ENCODE assay signal across 8 cellular contexts in genomic region chr3:29335438-29335837, GRCh38. TPM values are rescaled to one million over a fixed set of nuclear protein-coding genes. Genes with fewer than 3 reads are reported as not detected.
DNase-seq lines count a peak whose midpoint lies in the region; ATAC-seq and TF ChIP-seq lines count a peak whose summit lies in the region.

No MANE protein-coding gene starts in this region.

- H3K27ac ChIP-seq in right lobe of liver: peak overlapping the region; percentile 1 to 34 (median 30)
- H3K27ac ChIP-seq in transverse colon: peak overlapping the region; percentile 71 to 77 (median 74)

- TF ChIP-seq POLR2A in right lobe of liver (IDR thresholded peaks at IDR 0.05) (no peak), transverse colon (IDR thresholded peaks at IDR 0.05) (no peak)

- no peaks in the 10 kb centered on the region for H3K36me3 ChIP-seq in right lobe of liver
- no peaks in the 10 kb centered on the region for H3K36me3 ChIP-seq in transverse colon

- intact Hi-C loops in right lobe of liver (cut with DNase I): no loop called here
- intact Hi-C loops in transverse colon (cut with DNase I; ENCODE audit: low total_unique reads): no loop called here

- no peak overlapping the region for H3K4me3 ChIP-seq in right lobe of liver
- peak overlapping the region in 2 of 4 donors; percentile 6 to 22 for H3K4me3 ChIP-seq in transverse colon

- TF ChIP-seq CTCF in right lobe of liver (IDR thresholded peaks at IDR 0.05) (no peak), transverse colon (IDR thresholded peaks at IDR 0.05) (no peak)

- peak; percentile 80 to 95 (median 94) for ATAC-seq in right lobe of liver

- TF ChIP-seq EP300 in transverse colon (IDR thresholded peaks at IDR 0.05; ENCODE audit: low read depth): no peak

- WGBS in right lobe of liver (ENCODE audit: insufficient coverage, low coverage, low lambda C conversion rate, missing lambda C conversion rate): 31% methylated on average over 6 of the region's 6 CpGs
- WGBS in transverse colon (ENCODE audit: low coverage in 1 of 2), 2 donors: 3 to 4% methylated on average over 6 of the region's 6 CpGs

- H3K9me3 ChIP-seq in right lobe of liver (no peaks in the 10 kb centered on the region), transverse colon (no peaks in the 10 kb centered on the region)

- H3K4me1 ChIP-seq in right lobe of liver (no peaks in the 10 kb centered on the region), transverse colon (peaks cover 0 to 13% (median 8%) of the 10 kb centered on the region in 4 donors)

- DNase-seq in Daoy (ENCODE audit: low read depth) (peak; percentile 92), NCI-H2171 (lab: John Stamatoyannopoulos, UW) (peak; percentile 66), cerebellar cortex (ENCODE audit: low spot score) (peak; percentile 15), right lobe of liver (peak; percentile 51 to 59 (median 55)), transverse colon (peak; percentile 58), SIG-M5 (lab: John Stamatoyannopoulos, UW) (no peak), mesenteric fat pad (ENCODE audit: low spot score) (no peak), NCI-H146 treated with DMSO at 0.1 percent for 48 hours (lab: John Stamatoyannopoulos, UW; ENCODE audit: unreplicated experiment) (no peak)

- in situ Hi-C loops in transverse colon (cut with MboI; ENCODE audit: low pct_ligation_motif_present in 1 of 4, low pct_unique_long_range_greater_than_20kb in 1 of 4, low sequenced_read_pairs in 3 of 4): no loop called here

- H3K27me3 ChIP-seq in right lobe of liver (no peaks in the 10 kb centered on the region), transverse colon (no peaks in the 10 kb centered on the region)

RNA-seq across cellular contexts. Expression of gene RBMS3, which starts 54.6 kb away (rescaled TPM):
- total RNA-seq in Daoy (2014; rRNA removed; shearing (Covaris generic)): 11.0 and 23.2 TPM in 2 replicates
- total RNA-seq in right lobe of liver: 10 to 100 TPM in 2 of 6 experiments, 1 to 10 TPM in 4; 6.3 to 11.5 (median 8.3) TPM
- total RNA-seq in transverse colon: 10 to 100 TPM in 3 of 4 donors, 1 to 10 TPM in 1; 3.8 to 18.7 (median 14.6) TPM
- total RNA-seq in mesenteric fat pad: 127 TPM

Comparison
In these comparisons a context has a peak if more than half of its experiments do, and no peak if none do; other contexts are left out.
1. DNase-seq: peak in Daoy (single experiment), NCI-H2171 (single experiment), cerebellar cortex (single experiment), right lobe of liver (3 of 3) and transverse colon (single experiment); none in SIG-M5 (single experiment), mesenteric fat pad (single experiment) and NCI-H146 treated with DMSO at 0.1 percent for 48 hours (single experiment).